9 cellular contexts compared by ENCODE assay signal in genomic region chr7:116583653-116584052, GRCh38. TPM values are rescaled to one million over a fixed set of nuclear protein-coding genes. Genes with fewer than 3 reads are reported as not detected.
DNase-seq lines count a peak whose midpoint lies in the region; ATAC-seq, FAIRE-seq and TF ChIP-seq lines count a peak whose summit lies in the region.
"Had no signal": no experiment of that assay in that cellular context is flagged by ENCODE, and none has a peak within 500 bp of the region (broad histone marks: within the 10 kb centered on the region; RNA-seq: fewer than 3 reads in every experiment).

No MANE protein-coding gene starts in this region.

- no peaks in the 10 kb centered on the region for H3K27me3 ChIP-seq in BE2C

- H3K4me3 Mint-ChIP-seq in activated CD8-positive, alpha-beta T cell treated with anti-CD3 and anti-CD28 coated beads for 36 hours = no peak overlapping the region

- ATAC-seq in A549 (no peak), GM18909 (IDR thresholded peaks at IDR 0.05; ENCODE audit: poor library complexity, unreplicated experiment) (peak; percentile 95), HG03039 (IDR thresholded peaks at IDR 0.05; ENCODE audit: unreplicated experiment) (peak; percentile 89)
- peak; percentile 71 for ATAC-seq in activated CD8-positive, alpha-beta T cell treated with anti-CD3 and anti-CD28 coated beads for 36 hours

- H3K27me3 Mint-ChIP-seq in activated CD8-positive, alpha-beta T cell treated with anti-CD3 and anti-CD28 coated beads for 36 hours = no peaks in the 10 kb centered on the region
- H3K27me3 Mint-ChIP-seq: stimulated activated naive CD8-positive, alpha-beta T cell treated with anti-CD3 and anti-CD28 coated beads, Interleukin-15, Interleukin-2, amounts not matched to agents 100 ng/mL and 50 ng/mL, for 24 hours had no signal

- no peak for TF ChIP-seq POLR2A in A549 (IDR thresholded peaks at IDR 0.05; ENCODE audit: low read length)

- H3K9me3 ChIP-seq in A549 (0 out of 3 replicates have a peak, but pooled peaks cover 3% of the 10 kb centered on the region), BE2C (no peaks in the 10 kb centered on the region)

- H3K4me1 ChIP-seq in A549 (peaks cover 30% of the 10 kb centered on the region), BE2C (no peaks in the 10 kb centered on the region)

- no peaks in the 10 kb centered on the region for H3K36me3 ChIP-seq in BE2C

- H3K9me3 Mint-ChIP-seq in activated CD8-positive, alpha-beta T cell treated with anti-CD3 and anti-CD28 coated beads for 36 hours = no peaks in the 10 kb centered on the region
- H3K9me3 Mint-ChIP-seq: stimulated activated naive CD8-positive, alpha-beta T cell treated with anti-CD3 and anti-CD28 coated beads, Interleukin-15, Interleukin-2, amounts not matched to agents 100 ng/mL and 50 ng/mL, for 24 hours had no signal

- no peak for TF ChIP-seq CTCF in A549 (IDR thresholded peaks at IDR 0.05)
- TF ChIP-seq CTCF in activated CD8-positive, alpha-beta T cell treated with anti-CD3 and anti-CD28 coated beads for 36 hours (IDR thresholded peaks at IDR 0.05) = no peak
- no peak for TF ChIP-seq CTCF in BE2C (IDR thresholded peaks at IDR 0.05; ENCODE audit: low read depth, low read length)

- POLR2A ChIA-PET in A549 (lab: Yijun Ruan, JAX) = no interaction called here
- POLR2A ChIA-PET in activated CD8-positive, alpha-beta T cell treated with anti-CD3 and anti-CD28 coated beads for 36 hours (lab: Charles Lee) = no interaction called here

- no peak for TF ChIP-seq EP300 in A549 (IDR thresholded peaks at IDR 0.05)

- H3K4me2 ChIP-seq in A549 = peak overlapping the region; percentile 44

- H3K27ac Mint-ChIP-seq in activated CD8-positive, alpha-beta T cell treated with anti-CD3 and anti-CD28 coated beads for 36 hours = no peak overlapping the region

- DNase-seq in A549 (ENCODE audit: low read depth in 1 of 2, low spot score in 1 of 2) (no peak), NCI-H774 (lab: John Stamatoyannopoulos, UW) (no peak), A172 (ENCODE audit: low spot score) (no peak), glomerular visceral epithelial cell (ENCODE audit: extremely low spot score) (no peak), BE2C (no peak)
- DNase-seq in activated CD8-positive, alpha-beta T cell treated with anti-CD3 and anti-CD28 coated beads for 36 hours = peak; percentile 52

- peaks cover 30% of the 10 kb centered on the region for H3K4me1 Mint-ChIP-seq in activated CD8-positive, alpha-beta T cell treated with anti-CD3 and anti-CD28 coated beads for 36 hours (ENCODE audit: low read depth)

- peak overlapping the region; percentile 68 to 79; a peak in 5 of 6 replicates for H3K27ac ChIP-seq in A549

- 29% methylated on average over 1 of the region's 1 CpG for WGBS in A549 (ENCODE audit: missing lambda C conversion rate)

- H3K4me3 ChIP-seq in A549 = no peak overlapping the region
- no peak overlapping the region for H3K4me3 ChIP-seq in BE2C (ENCODE audit: low read depth, low read length)

- intact Hi-C loops in activated CD8-positive, alpha-beta T cell treated with anti-CD3 and anti-CD28 coated beads for 36 hours (cut with micrococcal nuclease) = loop anchor here (10.0 kb wide), 1 partner anchor 119 kb away; no protein-coding TSS in a partner anchor

- no peak for TF ChIP-seq RAD21 in A549 (conservative IDR thresholded peaks at IDR 0.05 in 1 of 2, IDR thresholded peaks at IDR 0.05 in 1 of 2)

- H3K36me3 Mint-ChIP-seq in activated CD8-positive, alpha-beta T cell treated with anti-CD3 and anti-CD28 coated beads for 36 hours (ENCODE audit: low read depth) = no peaks in the 10 kb centered on the region

- CTCF ChIA-PET in A549 (lab: Yijun Ruan, JAX) = interaction anchor here (2.6 to 5.9 kb wide), 3 partner anchors 8 to 325 kb away, joined by 29 to 75 read pairs (median 37); partner anchors contain the start of gene CAV1
- CTCF ChIA-PET in activated CD8-positive, alpha-beta T cell treated with anti-CD3 and anti-CD28 coated beads for 36 hours (lab: Charles Lee) = no interaction called here

- no peak for FAIRE-seq in A549 (lab: Jason Lieb, UNC)

TF ChIP-seq in A549, 52 proteins besides CTCF, POLR2A, EP300 and RAD21 (continues in another document):
- TF ChIP-seq JUN (IDR thresholded peaks at IDR 0.05) = no peak
- TF ChIP-seq BCL3 (IDR thresholded peaks at IDR 0.05) = no peak
- no peak for TF ChIP-seq E2F6 (IDR thresholded peaks at IDR 0.05; ENCODE audit: borderline replicate concordance, low read depth)
- TF ChIP-seq TFCP2L1 (CRISPR knock-in tag; IDR thresholded peaks at IDR 0.05) = no peak
- no peak for TF ChIP-seq NPAS2 (CRISPR knock-in tag; IDR thresholded peaks at IDR 0.05; ENCODE audit: borderline replicate concordance)
- TF ChIP-seq PHF8 (IDR thresholded peaks at IDR 0.05; ENCODE audit: borderline replicate concordance, low read depth) = no peak
- TF ChIP-seq USF2 (IDR thresholded peaks at IDR 0.05) = no peak
- no peak for TF ChIP-seq MAX (IDR thresholded peaks at IDR 0.05)
- TF ChIP-seq RNF2 (IDR thresholded peaks at IDR 0.05; ENCODE audit: borderline replicate concordance, low read depth) = no peak
- no peak for TF ChIP-seq ZC3H11A (IDR thresholded peaks at IDR 0.05)
- TF ChIP-seq HOXB13 (CRISPR knock-in tag; IDR thresholded peaks at IDR 0.05; ENCODE audit: low read depth) = no peak
- TF ChIP-seq, protein P1, sequence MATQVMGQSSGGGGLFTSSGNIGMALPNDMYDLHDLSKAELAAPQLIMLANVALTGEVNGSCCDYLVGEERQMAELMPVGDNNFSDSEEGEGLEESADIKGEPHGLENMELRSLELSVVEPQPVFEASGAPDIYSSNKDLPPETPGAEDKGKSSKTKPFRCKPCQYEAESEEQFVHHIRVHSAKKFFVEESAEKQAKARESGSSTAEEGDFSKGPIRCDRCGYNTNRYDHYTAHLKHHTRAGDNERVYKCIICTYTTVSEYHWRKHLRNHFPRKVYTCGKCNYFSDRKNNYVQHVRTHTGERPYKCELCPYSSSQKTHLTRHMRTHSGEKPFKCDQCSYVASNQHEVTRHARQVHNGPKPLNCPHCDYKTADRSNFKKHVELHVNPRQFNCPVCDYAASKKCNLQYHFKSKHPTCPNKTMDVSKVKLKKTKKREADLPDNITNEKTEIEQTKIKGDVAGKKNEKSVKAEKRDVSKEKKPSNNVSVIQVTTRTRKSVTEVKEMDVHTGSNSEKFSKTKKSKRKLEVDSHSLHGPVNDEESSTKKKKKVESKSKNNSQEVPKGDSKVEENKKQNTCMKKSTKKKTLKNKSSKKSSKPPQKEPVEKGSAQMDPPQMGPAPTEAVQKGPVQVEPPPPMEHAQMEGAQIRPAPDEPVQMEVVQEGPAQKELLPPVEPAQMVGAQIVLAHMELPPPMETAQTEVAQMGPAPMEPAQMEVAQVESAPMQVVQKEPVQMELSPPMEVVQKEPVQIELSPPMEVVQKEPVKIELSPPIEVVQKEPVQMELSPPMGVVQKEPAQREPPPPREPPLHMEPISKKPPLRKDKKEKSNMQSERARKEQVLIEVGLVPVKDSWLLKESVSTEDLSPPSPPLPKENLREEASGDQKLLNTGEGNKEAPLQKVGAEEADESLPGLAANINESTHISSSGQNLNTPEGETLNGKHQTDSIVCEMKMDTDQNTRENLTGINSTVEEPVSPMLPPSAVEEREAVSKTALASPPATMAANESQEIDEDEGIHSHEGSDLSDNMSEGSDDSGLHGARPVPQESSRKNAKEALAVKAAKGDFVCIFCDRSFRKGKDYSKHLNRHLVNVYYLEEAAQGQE (IDR thresholded peaks at IDR 0.05) = no peak
- no peak for TF ChIP-seq MAZ (IDR thresholded peaks at IDR 0.05; ENCODE audit: borderline replicate concordance, low read depth, low read length)

RNA-seq across cellular contexts. Expression of gene CAV1, which starts 58.8 kb away (rescaled TPM):
- polyA plus RNA-seq in A549 (2011; rRNA removed) (365 and 529 TPM in 2 replicates), A549 (2017; fragmentation: RNase III; extraction: RNeasy Plus Mini Kit Qiagen cat#74134 plus additional on column Dnase treatment) (493 to 547 TPM (median 530 TPM) in 3 replicates)
- polyA plus RNA-seq in A549 (2012; cell fraction: cytosol; rRNA removed) = 589 and 611 TPM in 2 replicates
- polyA plus RNA-seq in A549 (2012; cell fraction: nucleus; rRNA removed) = 290 and 502 TPM in 2 replicates
- polyA minus RNA-seq in A549 (2011; rRNA and poly(A)+ RNA removed) = 537 and 542 TPM in 2 replicates
- under 1 TPM; 0.18 to 0.74 TPM for total RNA-seq in activated CD8-positive, alpha-beta T cell treated with anti-CD3 and anti-CD28 coated beads for 36 hours
- 177 and 219 TPM in 2 replicates for total RNA-seq in A172 (2014; rRNA removed; shearing (Covaris generic))
- not detected for polyA plus RNA-seq in BE2C (2012; ENCODE audit: insufficient read depth, insufficient read length, low read depth)

Comparison
In these comparisons a context has a peak if more than half of its experiments do, and no peak if none do; other contexts are left out.
1. ATAC-seq: peak in GM18909 (single experiment), HG03039 (single experiment) and activated CD8-positive, alpha-beta T cell treated with anti-CD3 and anti-CD28 coated beads for 36 hours (single experiment); none in A549 (0 of 2).
2. RNA of gene CAV1, which starts 58.8 kb away (total RNA-seq): 177 to 219 TPM in A172; 0.18 to 0.74 TPM in activated CD8-positive, alpha-beta T cell treated with anti-CD3 and anti-CD28 coated beads for 36 hours; every median in the first group is over 100 times any median in the second.